11 cellular contexts compared by ENCODE assay signal in the genomic region with DNA sequence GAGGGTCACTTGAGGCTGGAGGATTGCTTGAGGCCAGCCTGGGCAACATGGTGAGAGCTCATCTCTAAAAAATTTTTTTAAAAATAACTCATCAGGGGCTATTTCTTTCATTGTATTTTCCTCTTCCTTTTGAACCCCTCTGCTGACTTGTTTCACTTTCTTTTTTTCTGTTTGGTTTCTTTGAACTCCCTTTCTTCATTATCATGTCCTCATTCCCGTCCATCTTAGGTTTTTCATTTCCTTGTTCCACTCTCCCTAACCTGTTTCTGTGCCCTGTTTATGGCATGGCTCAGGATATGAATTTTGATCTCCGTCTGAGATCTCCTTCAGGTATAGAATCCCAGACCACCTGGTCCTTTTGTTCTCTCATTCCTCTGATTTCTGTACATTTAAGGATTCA. TPM values are rescaled to one million over a fixed set of nuclear protein-coding genes. Genes with fewer than 3 reads are reported as not detected.
DNase-seq lines count a peak whose midpoint lies in the region; ATAC-seq and TF ChIP-seq lines count a peak whose summit lies in the region.
"Had no signal": no experiment of that assay in that cellular context is flagged by ENCODE, and none has a peak within 500 bp of the region (broad histone marks: within the 10 kb centered on the region; RNA-seq: fewer than 3 reads in every experiment).

No MANE protein-coding gene starts in this region.

- H3K9ac ChIP-seq in mammary epithelial cell (ENCODE audit: insufficient read depth, low read length) = no peak overlapping the region
- no peak overlapping the region for H3K9ac ChIP-seq in GM23248

- H3K9me3 Mint-ChIP-seq in MCF 10A (ENCODE audit: unreplicated experiment) (no peaks in the 10 kb centered on the region), type B pancreatic cell (no peaks in the 10 kb centered on the region)
- H3K9me3 Mint-ChIP-seq in activated naive CD8-positive, alpha-beta T cell (ENCODE audit: low read depth) = no peaks in the 10 kb centered on the region
- no peaks in the 10 kb centered on the region for H3K9me3 Mint-ChIP-seq in naive thymus-derived CD4-positive, alpha-beta T cell

- BruUV-seq in MCF 10A (replicated peaks; lab: Mats Ljungman, UMichigan) (no TSS peak), mammary epithelial cell (replicated peaks; lab: Mats Ljungman, UMichigan) (no TSS peak)

- TF ChIP-seq CTCF in MCF 10A (IDR thresholded peaks at IDR 0.05; ENCODE audit: unreplicated experiment) = no peak
- TF ChIP-seq CTCF in mammary epithelial cell (conservative IDR thresholded peaks at IDR 0.05 in 1 of 2, IDR thresholded peaks at IDR 0.05 in 1 of 2; ENCODE audit: extremely low read depth in 1 of 2, insufficient read depth in 1 of 2, low read depth in 1 of 2, low read length in 2 of 2) = no peak
- TF ChIP-seq CTCF in type B pancreatic cell (conservative IDR thresholded peaks at IDR 0.05) = no peak

- H3K9me2 ChIP-seq in GM23248 (ENCODE audit: insufficient read depth) = no peaks in the 10 kb centered on the region

- H3K79me2 ChIP-seq in mammary epithelial cell (ENCODE audit: insufficient read depth, low read length) (peaks cover 91% of the 10 kb centered on the region), GM23248 (ENCODE audit: insufficient read depth) (peaks cover 100% of the 10 kb centered on the region)

- peak overlapping the region; percentile 7 for H3K27ac Mint-ChIP-seq in MCF 10A (ENCODE audit: low read depth, unreplicated experiment)
- H3K27ac Mint-ChIP-seq in activated naive CD8-positive, alpha-beta T cell = peak overlapping the region; percentile 82
- peak overlapping the region; percentile 57 to 90 (median 87) for H3K27ac Mint-ChIP-seq in naive thymus-derived CD4-positive, alpha-beta T cell
- H3K27ac Mint-ChIP-seq in type B pancreatic cell = peak overlapping the region; percentile 76

- H3K4me2 ChIP-seq in mammary epithelial cell (ENCODE audit: insufficient read depth, low read depth, low read length) = no peak overlapping the region
- H3K4me2 ChIP-seq in GM23248 (ENCODE audit: unreplicated experiment) = no peak overlapping the region

- intact Hi-C loops in MCF 10A (cut with micrococcal nuclease) = no loop called here
- intact Hi-C loops in mammary epithelial cell (cut with micrococcal nuclease) = no loop called here
- intact Hi-C loops in naive thymus-derived CD4-positive, alpha-beta T cell (cut with micrococcal nuclease) = loop anchor here in 1 of 2 donors (1.0 to 2.0 kb wide), 2 partner anchors 11 to 15 kb away; no protein-coding TSS in a partner anchor
- intact Hi-C loops in right cardiac atrium (cut with DNase I) = no loop called here

- no peaks in the 10 kb centered on the region; the same call in 1 of the 2 replicates for H3F3A ChIP-seq in GM23248 (ENCODE audit: insufficient read depth)

- H3K4me1 Mint-ChIP-seq in MCF 10A (ENCODE audit: insufficient read depth, unreplicated experiment) = peaks cover 9% of the 10 kb centered on the region
- peaks cover 68% of the 10 kb centered on the region for H3K4me1 Mint-ChIP-seq in activated naive CD8-positive, alpha-beta T cell (ENCODE audit: low read depth)
- peaks cover 58 to 85% (median 76%) of the 10 kb centered on the region in 7 donors for H3K4me1 Mint-ChIP-seq in naive thymus-derived CD4-positive, alpha-beta T cell
- H3K4me1 Mint-ChIP-seq in type B pancreatic cell (ENCODE audit: unreplicated experiment) = peaks cover 26% of the 10 kb centered on the region

- H3K36me3 Mint-ChIP-seq in MCF 10A (ENCODE audit: insufficient read depth, unreplicated experiment) (peaks cover 46% of the 10 kb centered on the region), type B pancreatic cell (peaks cover 13% of the 10 kb centered on the region)
- peaks cover 3% of the 10 kb centered on the region for H3K36me3 Mint-ChIP-seq in activated naive CD8-positive, alpha-beta T cell
- H3K36me3 Mint-ChIP-seq in naive thymus-derived CD4-positive, alpha-beta T cell = peaks cover 0 to 37% (median 14%) of the 10 kb centered on the region in 5 donors

- H2AFZ ChIP-seq in mammary epithelial cell (ENCODE audit: low read depth, low read length) (no peak overlapping the region), GM23248 (no peak overlapping the region)

- CTCF ChIA-PET in MCF 10A (lab: Yijun Ruan, JAX) (interaction anchor here (0.9 to 1.2 kb wide), 2 partner anchors 16 to 94 kb away, joined by 3 to 5 read pairs; no protein-coding TSS in a partner anchor), mammary epithelial cell (lab: Charles Lee; ENCODE audit: low non-redundant PET) (no interaction called here)
- CTCF ChIA-PET in naive thymus-derived CD4-positive, alpha-beta T cell (lab: Charles Lee) = no interaction called here

- H3K9me3 ChIP-seq in mammary epithelial cell (replicated peaks; ENCODE audit: insufficient read depth, low read length) (no peaks in the 10 kb centered on the region), GM23248 (ENCODE audit: low read depth) (no peaks in the 10 kb centered on the region), right cardiac atrium (ENCODE audit: control insufficient read depth, low read length) (no peaks in the 10 kb centered on the region)
- no peaks in the 10 kb centered on the region for H3K9me3 ChIP-seq in naive thymus-derived CD4-positive, alpha-beta T cell (ENCODE audit: control insufficient read depth in 2 of 3, low read length in 3 of 3)

- no peak overlapping the region for H3K4me3 ChIP-seq in mammary epithelial cell (replicated peaks in 1 of 3; ENCODE audit: insufficient read depth in 1 of 3, low read depth in 2 of 3, low read length in 3 of 3)
- H3K4me3 ChIP-seq in naive thymus-derived CD4-positive, alpha-beta T cell (ENCODE audit: low read length) = peak overlapping the region; percentile 17
- no peak overlapping the region for H3K4me3 ChIP-seq in GM23248
- H3K4me3 ChIP-seq in right cardiac atrium (ENCODE audit: low read length) = no peak overlapping the region

- ATAC-seq in naive thymus-derived CD4-positive, alpha-beta T cell = no peak
- ATAC-seq in right cardiac atrium = no peak
- ATAC-seq: left lobe of liver had no signal

- H3K4me1 ChIP-seq in mammary epithelial cell (ENCODE audit: insufficient read depth, low read length) (peaks cover 14% of the 10 kb centered on the region), GM23248 (ENCODE audit: insufficient read depth) (peaks cover 8% of the 10 kb centered on the region; the same call in 1 of the 2 replicates), right cardiac atrium (ENCODE audit: control insufficient read depth, insufficient read depth, low read length) (peaks cover 15% of the 10 kb centered on the region)
- H3K4me1 ChIP-seq in naive thymus-derived CD4-positive, alpha-beta T cell (ENCODE audit: control insufficient read depth in 2 of 2, insufficient read depth in 2 of 2, low read length in 2 of 2) = peaks cover 42 to 46% of the 10 kb centered on the region in 2 donors

- H3K4me3 Mint-ChIP-seq in MCF 10A (ENCODE audit: unreplicated experiment) (no peak overlapping the region), type B pancreatic cell (peak overlapping the region; percentile 23)
- peak overlapping the region; percentile 68 for H3K4me3 Mint-ChIP-seq in activated naive CD8-positive, alpha-beta T cell
- peak overlapping the region; percentile 58 to 83 (median 78) for H3K4me3 Mint-ChIP-seq in naive thymus-derived CD4-positive, alpha-beta T cell

- no peaks in the 10 kb centered on the region for H4K20me1 ChIP-seq in mammary epithelial cell (ENCODE audit: insufficient read depth, low read length)
- H4K20me1 ChIP-seq in GM23248 (ENCODE audit: insufficient read depth) = peaks cover 4% of the 10 kb centered on the region; the same call in 1 of the 2 replicates

- H3K27me3 ChIP-seq in mammary epithelial cell (ENCODE audit: insufficient read depth, low read length) = no peaks in the 10 kb centered on the region
- no peaks in the 10 kb centered on the region for H3K27me3 ChIP-seq in naive thymus-derived CD4-positive, alpha-beta T cell (ENCODE audit: control insufficient read depth in 2 of 2, insufficient read depth in 2 of 2, low read length in 2 of 2)
- no peaks in the 10 kb centered on the region for H3K27me3 ChIP-seq in GM23248 (replicated peaks; ENCODE audit: insufficient read depth)
- no peaks in the 10 kb centered on the region for H3K27me3 ChIP-seq in right cardiac atrium (ENCODE audit: control insufficient read depth, insufficient read depth)

- DNase-seq in MCF 10A (ENCODE audit: unreplicated experiment) (no peak), mammary epithelial cell (no peak), type B pancreatic cell (ENCODE audit: extremely low spot score, unreplicated experiment) (no peak), GM23248 (no peak), right cardiac atrium (no peak)
- no peak for DNase-seq in naive thymus-derived CD4-positive, alpha-beta T cell
- DNase-seq in activated CD4-positive, CD25-positive, alpha-beta regulatory T cell treated with anti-CD3 and anti-CD28 coated beads, Interleukin-2, amount 50 U/mL, for 72 hours = no peak
- DNase-seq: cerebellar nuclear complex, foreskin melanocyte had no signal

- H3K27ac ChIP-seq in mammary epithelial cell (ENCODE audit: insufficient read depth, low read depth, low read length) (no peak overlapping the region), GM23248 (no peak overlapping the region), right cardiac atrium (ENCODE audit: low read length) (no peak overlapping the region)
- H3K27ac ChIP-seq in naive thymus-derived CD4-positive, alpha-beta T cell (ENCODE audit: low read depth, low read length) = peak overlapping the region; percentile 59

- H3K27me3 Mint-ChIP-seq in MCF 10A (ENCODE audit: insufficient read depth, unreplicated experiment) = no peaks in the 10 kb centered on the region
- H3K27me3 Mint-ChIP-seq in activated naive CD8-positive, alpha-beta T cell = no peaks in the 10 kb centered on the region
- no peaks in the 10 kb centered on the region for H3K27me3 Mint-ChIP-seq in naive thymus-derived CD4-positive, alpha-beta T cell
- H3K27me3 Mint-ChIP-seq in type B pancreatic cell = no peaks in the 10 kb centered on the region

- POLR2A ChIA-PET in MCF 10A (lab: Yijun Ruan, JAX) = interaction anchor here (0.6 to 1.8 kb wide), 3 partner anchors 10 to 29 kb away, joined by 3 to 5 read pairs (median 3); no protein-coding TSS in a partner anchor
- POLR2A ChIA-PET in naive thymus-derived CD4-positive, alpha-beta T cell (lab: Charles Lee) = interaction anchor here (0.6 to 1.4 kb wide), 2 partner anchors 14 to 73 kb away, joined by 3 read pairs; no protein-coding TSS in a partner anchor

- in situ Hi-C loops in mammary epithelial cell (cut with MboI; ENCODE audit: low sequenced_read_pairs in 2 of 2) (loop anchor here in 1 of 2 donors (25.0 kb wide), 1 partner anchor 89 kb away; the partner anchor contains the start of gene ZFTA), GM23248 (cut with MboI) (no loop called here)

- no peaks in the 10 kb centered on the region for H3K36me3 ChIP-seq in mammary epithelial cell (ENCODE audit: insufficient read depth, low read length)
- peaks cover 0 to 5% (median 0%) of the 10 kb centered on the region in 3 experiments for H3K36me3 ChIP-seq in naive thymus-derived CD4-positive, alpha-beta T cell (ENCODE audit: control insufficient read depth in 2 of 3, insufficient read depth in 3 of 3, low read length in 3 of 3)
- H3K36me3 ChIP-seq in GM23248 (ENCODE audit: low read depth) = no peaks in the 10 kb centered on the region

- dilution Hi-C loops in mammary epithelial cell (cut with HindIII; ENCODE audit: low sequenced_read_pairs) = no loop called here

- 68% methylated on average over 2 of the region's 2 CpGs for WGBS in mammary epithelial cell (ENCODE audit: low coverage, missing lambda C conversion rate)
- WGBS in GM23248 (ENCODE audit: low coverage in 1 of 2, low lambda C conversion rate in 2 of 2, missing lambda C conversion rate in 2 of 2), 2 experiments = 67% methylated on average over 2 of the region's 2 CpGs
- 59% methylated on average over 2 of the region's 2 CpGs for WGBS in right cardiac atrium

RNA-seq across cellular contexts. Expression of gene MARK2, which starts 12.4 kb away (rescaled TPM):
- total RNA-seq in MCF 10A (2022) (36.9 and 39.8 TPM in 2 replicates), mammary epithelial cell (10 to 100 TPM; 26.7 to 64.4 TPM), type B pancreatic cell (ENCODE audit: low replicate concordance) (52.8 and 73.5 TPM in 2 replicates), right cardiac atrium (10 to 100 TPM; 31.3 to 45.3 (median 41.1) TPM)
- polyA plus RNA-seq in mammary epithelial cell (38.9 TPM), GM23248 (2016; fragmentation: Nextera tagmentation; extraction: Ambion mirVana) (8.6 and 8.9 TPM in 2 replicates), right cardiac atrium (20.0 TPM)
- polyA minus RNA-seq in mammary epithelial cell = 79.0 TPM
- total RNA-seq in naive thymus-derived CD4-positive, alpha-beta T cell = 10 to 100 TPM; 42.3 to 69.1 (median 56.8) TPM
- polyA plus RNA-seq in naive thymus-derived CD4-positive, alpha-beta T cell = 10 to 100 TPM; 29.4 to 64.5 TPM
- total RNA-seq in GM23248 (2014; rRNA removed; shearing (Covaris generic)) = 14.8 and 15.8 TPM in 2 replicates

RNA-seq across cellular contexts. Expression of gene SPINDOC, which starts 38.1 kb away (rescaled TPM):
- total RNA-seq in MCF 10A (2022) = 17.1 and 21.4 TPM in 2 replicates
- total RNA-seq in mammary epithelial cell = 10 to 100 TPM; 19.2 to 24.4 TPM
- 14.3 TPM for polyA plus RNA-seq in mammary epithelial cell
- polyA minus RNA-seq in mammary epithelial cell = 3.7 TPM
- 10 to 100 TPM in 2 of 5 experiments, 1 to 10 TPM in 3; 6.6 to 42.2 (median 9.3) TPM for total RNA-seq in naive thymus-derived CD4-positive, alpha-beta T cell
- polyA plus RNA-seq in naive thymus-derived CD4-positive, alpha-beta T cell = under 1 TPM; 0.22 to 0.53 TPM
- total RNA-seq in type B pancreatic cell (ENCODE audit: low replicate concordance) = 33.7 and 61.6 TPM in 2 replicates
- 10.6 and 15.3 TPM in 2 replicates for total RNA-seq in GM23248 (2014; rRNA removed; shearing (Covaris generic))
- 0.30 and 0.86 TPM in 2 replicates for polyA plus RNA-seq in GM23248 (2016; fragmentation: Nextera tagmentation; extraction: Ambion mirVana)
- 10 to 100 TPM; 12.8 to 18.8 (median 17.4) TPM for total RNA-seq in right cardiac atrium
- 13.6 TPM for polyA plus RNA-seq in right cardiac atrium

Comparison
In these comparisons a context has a peak if more than half of its experiments do, and no peak if none do; other contexts are left out.
1. H3K27ac Mint-ChIP-seq: peak in every context shown above with its lines; median percentile 87 in naive thymus-derived CD4-positive, alpha-beta T cell; 82 in activated naive CD8-positive, alpha-beta T cell; 76 in type B pancreatic cell; 7 in MCF 10A.